In the genomic region with DNA sequence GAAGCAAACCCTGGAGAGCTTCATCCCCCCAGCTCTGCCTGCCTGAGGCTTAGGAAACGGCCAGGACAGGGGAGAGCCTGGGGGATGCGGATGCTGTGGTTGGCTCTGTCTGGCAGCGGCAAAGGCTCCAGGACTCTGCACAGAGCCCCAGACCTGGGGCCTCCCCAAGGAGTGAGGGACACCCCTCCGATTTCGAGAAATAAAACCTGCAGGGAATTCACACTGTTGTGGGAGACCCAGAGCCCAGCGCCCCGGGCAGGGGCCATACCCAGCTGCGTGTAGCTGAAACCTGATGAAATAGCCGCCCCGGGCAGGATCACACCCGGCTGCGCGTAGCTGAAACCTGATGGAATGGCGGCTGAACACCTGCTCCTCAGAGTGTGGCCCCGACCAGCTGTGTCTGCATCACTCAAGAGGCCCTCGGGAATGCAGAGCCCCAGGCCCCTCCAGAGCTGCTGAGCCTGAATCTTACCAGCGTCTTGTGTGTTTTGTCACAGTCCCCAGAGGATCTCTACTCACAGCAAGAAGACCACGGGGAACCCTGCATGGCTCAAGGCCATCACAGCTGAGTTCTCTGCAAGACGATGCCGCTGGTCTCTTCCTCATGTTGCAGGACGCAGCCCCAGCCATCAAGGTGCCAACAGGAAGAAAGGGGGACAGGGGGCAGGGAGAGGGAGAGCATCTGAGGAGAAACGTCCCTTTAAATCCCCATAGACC, we compare ENCODE assay signal across 16 cellular contexts. TPM values are rescaled to one million over a fixed set of nuclear protein-coding genes. Genes with fewer than 3 reads are reported as not detected.
DNase-seq lines count a peak whose midpoint lies in the region; ATAC-seq and TF ChIP-seq lines count a peak whose summit lies in the region.
"Had no signal": no experiment of that assay in that cellular context is flagged by ENCODE, and none has a peak within 500 bp of the region (broad histone marks: within the 10 kb centered on the region; RNA-seq: fewer than 3 reads in every experiment).

No MANE protein-coding gene starts in this region.

- H3K9me3 ChIP-seq in breast epithelium, result peaks cover 5 to 10% of the 10 kb centered on the region in 2 donors
- H3K9me3 ChIP-seq in esophagus muscularis mucosa, result peaks cover 0 to 10% (median 9%) of the 10 kb centered on the region in 4 donors

- H3K36me3 ChIP-seq in GM23338 (ENCODE audit: insufficient read depth) (no peaks in the 10 kb centered on the region), breast epithelium (no peaks in the 10 kb centered on the region), esophagus muscularis mucosa (no peaks in the 10 kb centered on the region)

- peak; percentile 4 for DNase-seq in activated naive CD4-positive, alpha-beta T cell treated with anti-CD3 and anti-CD28 coated beads, Interleukin-2, amount 10 ng/mL, durations not matched to agents 7 days and 5 days
- no peak for DNase-seq in activated naive CD4-positive, alpha-beta T cell treated with Interleukin-2 at 50 U/mL for 16 hours
- DNase-seq in GM23338 (ENCODE audit: low spot score) (no peak), chondrocyte (ENCODE audit: low spot score) (peak; percentile 50), posterior vena cava (ENCODE audit: low spot score) (peak; percentile 67), breast epithelium (ENCODE audit: low spot score in 2 of 2) (no peak), esophagus muscularis mucosa (ENCODE audit: extremely low spot score) (no peak), GM13976 (ENCODE audit: low spot score) (no peak)
- DNase-seq: NCI-H1436, NCI-H2029 treated with DMSO at 0.1 percent for 48 hours, NCI-H345, OCI-M1, RPMI8226, SW 1271 had no signal

- TF ChIP-seq POLR2A in breast epithelium (IDR thresholded peaks at IDR 0.05), result no peak
- no peak for TF ChIP-seq POLR2A in esophagus muscularis mucosa (IDR thresholded peaks at IDR 0.05; ENCODE audit: low read depth)

- H3K36me3 Mint-ChIP-seq in activated naive CD4-positive, alpha-beta T cell treated with anti-CD3 and anti-CD28 coated beads, Interleukin-2, amount 10 ng/mL, durations not matched to agents 7 days and 5 days, result no peaks in the 10 kb centered on the region
- H3K36me3 Mint-ChIP-seq in GM23338 (ENCODE audit: low read depth), result no peaks in the 10 kb centered on the region; the same call in 2 of the 3 replicates
- H3K36me3 Mint-ChIP-seq in chondrocyte (ENCODE audit: low read depth), result peaks cover 4% of the 10 kb centered on the region

- H3K4me1 ChIP-seq in GM23338 (ENCODE audit: insufficient read depth) (no peaks in the 10 kb centered on the region), breast epithelium (no peaks in the 10 kb centered on the region), esophagus muscularis mucosa (no peaks in the 10 kb centered on the region)

- no peak for TF ChIP-seq EP300 in esophagus muscularis mucosa (IDR thresholded peaks at IDR 0.05)

- CTCF ChIA-PET in activated naive CD4-positive, alpha-beta T cell treated with anti-CD3 and anti-CD28 coated beads, Interleukin-2, amount 10 ng/mL, durations not matched to agents 7 days and 5 days (lab: Charles Lee), result no interaction called here

- peaks cover 61% of the 10 kb centered on the region for H3K27me3 Mint-ChIP-seq in activated naive CD4-positive, alpha-beta T cell treated with anti-CD3 and anti-CD28 coated beads, Interleukin-2, amount 10 ng/mL, durations not matched to agents 7 days and 5 days
- H3K27me3 Mint-ChIP-seq in GM23338 (ENCODE audit: insufficient read depth, low read depth, poor library complexity) (peaks cover 58% of the 10 kb centered on the region), chondrocyte (ENCODE audit: low read depth) (peaks cover 63% of the 10 kb centered on the region)

- H2AFZ ChIP-seq in GM23338, result no peak overlapping the region

- WGBS in esophagus muscularis mucosa, result 58% methylated on average over 12 of the region's 22 CpGs

- TF ChIP-seq CTCF in GM23338 (conservative IDR thresholded peaks at IDR 0.05; ENCODE audit: low read depth in 2 of 2) (no peak), chondrocyte (IDR thresholded peaks at IDR 0.05) (no peak), breast epithelium (IDR thresholded peaks at IDR 0.05) (no peak), esophagus muscularis mucosa (IDR thresholded peaks at IDR 0.05) (no peak), GM13976 (IDR thresholded peaks at IDR 0.05; ENCODE audit: borderline replicate concordance, control extremely low read depth, extremely low read depth, insufficient read depth, missing control alignments) (no peak)

- no peaks in the 10 kb centered on the region for H3K9me2 ChIP-seq in GM23338 (ENCODE audit: insufficient read depth)

- no peaks in the 10 kb centered on the region for H3K9me3 Mint-ChIP-seq in activated naive CD4-positive, alpha-beta T cell treated with anti-CD3 and anti-CD28 coated beads, Interleukin-2, amount 10 ng/mL, durations not matched to agents 7 days and 5 days
- H3K9me3 Mint-ChIP-seq in GM23338 (peaks cover 5% of the 10 kb centered on the region), chondrocyte (ENCODE audit: low read depth) (peaks cover 6% of the 10 kb centered on the region)
- H3K9me3 Mint-ChIP-seq: CD4-positive, alpha-beta T cell had no signal

- no peaks in the 10 kb centered on the region for H3F3A ChIP-seq in GM23338 (replicated peaks; ENCODE audit: low read depth)

- in situ Hi-C loops in GM13976 (cut with MboI; ENCODE audit: low sequenced_read_pairs, unreplicated experiment), result no loop called here

- H3K27me3 ChIP-seq in GM23338 (ENCODE audit: insufficient read depth) (peaks cover 40% of the 10 kb centered on the region), breast epithelium (peaks cover 0 to 84% of the 10 kb centered on the region in 2 donors), esophagus muscularis mucosa (peaks cover 0 to 86% (median 28%) of the 10 kb centered on the region in 4 donors)

- H3K4me2 ChIP-seq in GM23338, result no peak overlapping the region

- H3K27ac ChIP-seq in GM23338 (ENCODE audit: low read depth) (no peak overlapping the region), breast epithelium (no peak overlapping the region), esophagus muscularis mucosa (replicated peaks in 1 of 4) (no peak overlapping the region)

- intact Hi-C loops in posterior vena cava (cut with DNase I) (loop anchor here in 1 of 2 donors (5.0 kb wide), 1 partner anchor 324 kb away; no protein-coding TSS in a partner anchor), breast epithelium (cut with DNase I; ENCODE audit: low total_unique reads) (no loop called here), esophagus muscularis mucosa (cut with DNase I) (no loop called here)

- H3K27ac Mint-ChIP-seq in activated naive CD4-positive, alpha-beta T cell treated with anti-CD3 and anti-CD28 coated beads, Interleukin-2, amount 10 ng/mL, durations not matched to agents 7 days and 5 days, result no peak overlapping the region
- H3K27ac Mint-ChIP-seq in GM23338 (no peak overlapping the region), chondrocyte (ENCODE audit: unreplicated experiment) (no peak overlapping the region)
- H3K27ac Mint-ChIP-seq: CD4-positive, alpha-beta T cell had no signal

- no peaks in the 10 kb centered on the region for H4K20me1 ChIP-seq in GM23338 (replicated peaks; ENCODE audit: insufficient read depth)

- peak; percentile 25 for ATAC-seq in GM23338

- no peaks in the 10 kb centered on the region for H3K79me2 ChIP-seq in GM23338 (replicated peaks; ENCODE audit: insufficient read depth)

- no peak overlapping the region for H3K4me3 Mint-ChIP-seq in activated naive CD4-positive, alpha-beta T cell treated with anti-CD3 and anti-CD28 coated beads, Interleukin-2, amount 10 ng/mL, durations not matched to agents 7 days and 5 days
- H3K4me3 Mint-ChIP-seq in GM23338 (no peak overlapping the region), chondrocyte (ENCODE audit: unreplicated experiment) (no peak overlapping the region)
- H3K4me3 Mint-ChIP-seq: CD4-positive, alpha-beta T cell had no signal

- H3K4me3 ChIP-seq in GM23338 (no peak overlapping the region), breast epithelium (no peak overlapping the region), esophagus muscularis mucosa (no peak overlapping the region)

- H3K4me1 Mint-ChIP-seq in activated naive CD4-positive, alpha-beta T cell treated with anti-CD3 and anti-CD28 coated beads, Interleukin-2, amount 10 ng/mL, durations not matched to agents 7 days and 5 days, result no peaks in the 10 kb centered on the region
- H3K4me1 Mint-ChIP-seq in GM23338 (peaks cover 25% of the 10 kb centered on the region), chondrocyte (ENCODE audit: low read depth) (no peaks in the 10 kb centered on the region)

TF ChIP-seq in GM23338, 12 proteins besides CTCF, POLR2A, EP300 and RAD21 (continues in another document):
- TF ChIP-seq ZNF331 (CRISPR knock-in tag; IDR thresholded peaks at IDR 0.05; ENCODE audit: low read depth), result no peak
- no peak for TF ChIP-seq POLR2AphosphoS5 (IDR thresholded peaks at IDR 0.05; ENCODE audit: low read depth)

RNA-seq across cellular contexts. Expression of a gene that starts 46.5 kb away (rescaled TPM):
- total RNA-seq in GM23338 (2014; rRNA removed; shearing (Covaris generic)), result 2.5 TPM in 2 replicates
- 0.81 and 0.90 TPM in 2 replicates for polyA plus RNA-seq in GM23338 (2016; fragmentation: Nextera tagmentation; extraction: Ambion mirVana)
- total RNA-seq in chondrocyte (0.15 to 0.29 TPM in 2 of 3 replicates, not detected in the other), posterior vena cava (not detected), breast epithelium (1 to 10 TPM in 1 of 3 donors, not detected in 2; 2.9 TPM), esophagus muscularis mucosa (under 1 TPM; 0.17 to 0.58 (median 0.46) TPM)
- total RNA-seq: CD4-positive, alpha-beta T cell; SK-MEL-5 had no signal

Comparison
In these comparisons a context has a peak if more than half of its experiments do, and no peak if none do; other contexts are left out.
1. DNase-seq: peak in activated naive CD4-positive, alpha-beta T cell treated with anti-CD3 and anti-CD28 coated beads, Interleukin-2, amount 10 ng/mL, durations not matched to agents 7 days and 5 days (single experiment), chondrocyte (single experiment) and posterior vena cava (single experiment); none in activated naive CD4-positive, alpha-beta T cell treated with Interleukin-2 at 50 U/mL for 16 hours (single experiment), GM23338 (single experiment), breast epithelium (0 of 2), esophagus muscularis mucosa (single experiment) and GM13976 (single experiment).